24 cellular contexts compared by ENCODE assay signal in the genomic region with DNA sequence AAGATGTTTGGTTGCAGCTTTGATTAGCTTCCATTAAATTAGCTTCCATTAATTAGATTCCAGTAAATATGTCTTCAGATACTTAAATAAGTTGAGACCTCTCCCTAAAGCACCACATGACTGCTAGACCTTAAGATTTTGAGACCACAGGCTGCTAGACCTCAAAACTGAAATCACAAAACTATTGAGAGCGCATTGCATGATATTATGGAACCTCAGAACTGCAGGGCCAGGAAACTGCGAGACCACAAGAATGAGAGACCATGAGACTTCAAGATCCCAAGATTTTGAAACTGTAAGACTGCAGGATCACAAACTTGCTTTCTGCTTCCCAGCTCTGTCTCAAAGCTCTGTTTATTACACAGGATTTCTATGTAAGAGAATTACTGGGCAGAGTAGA.
"Had no signal": no experiment of that assay in that cellular context is flagged by ENCODE, and none has a peak within 500 bp of the region (broad histone marks: within the 10 kb centered on the region; RNA-seq: fewer than 3 reads in every experiment).

No MANE protein-coding gene starts in this region.

- H3K27ac ChIP-seq: brain microvascular endothelial cell had no signal

- H3K9me3 Mint-ChIP-seq: activated CD4-positive, alpha-beta memory T cell treated with anti-CD3 and anti-CD28 coated beads for 36 hours; activated CD4-positive, alpha-beta T cell treated with anti-CD3 and anti-CD28 coated beads, Interleukin-2, amount 10 ng/mL, durations not matched to agents 7 days and 5 days; activated naive CD4-positive, alpha-beta T cell treated with anti-CD3 and anti-CD28 coated beads for 36 hours; activated T-helper 17 cell treated with anti-CD3 and anti-CD28 coated beads, Interleukin-2, amount 50 U/mL, for 72 hours had no signal

- H3K36me3 ChIP-seq: brain microvascular endothelial cell had no signal

- H3K4me1 Mint-ChIP-seq: activated T-helper 17 cell treated with anti-CD3 and anti-CD28 coated beads, Interleukin-2, amount 50 U/mL, for 72 hours; T-helper 17 cell had no signal

- ATAC-seq: activated T-helper 17 cell treated with anti-CD3 and anti-CD28 coated beads, Interleukin-2, amount 50 U/mL, for 72 hours; T-helper 17 cell; WTC11 had no signal

- DNase-seq: activated CD4-positive, alpha-beta memory T cell treated with anti-CD3 and anti-CD28 coated beads for 36 hours; activated CD4-positive, alpha-beta T cell treated with anti-CD3 and anti-CD28 coated beads, Interleukin-2, amount 10 ng/mL, durations not matched to agents 7 days and 5 days; activated CD4-positive, CD25-positive, alpha-beta regulatory T cell treated with anti-CD3 and anti-CD28 coated beads, Interleukin-2, amount 50 U/mL, for 72 hours; activated CD8-positive, alpha-beta memory T cell treated with anti-CD3 and anti-CD28 coated beads for 24 hours; activated gamma-delta T cell; activated naive CD4-positive, alpha-beta T cell treated with anti-CD3 and anti-CD28 coated beads for 36 hours; activated T-cell treated with anti-CD3 and anti-CD28 coated beads, Interleukin-2, amount 50 U/mL, for 48 hours; amygdala; brain microvascular endothelial cell; cerebellar nuclear complex; NCI-H1092; NCI-H1417; NCI-H1930; NCI-H2107; NCI-H2171 treated with DMSO at 0.1 percent for 48 hours; NCI-H345; NCI-H510A; NCI-H526 treated with DMSO at 0.1 percent for 48 hours; SIG-M5; T-helper 17 cell; T-helper 9 cell had no signal

- H3K36me3 Mint-ChIP-seq: activated CD4-positive, alpha-beta memory T cell treated with anti-CD3 and anti-CD28 coated beads for 36 hours; activated naive CD8-positive, alpha-beta T cell; WTC11 had no signal

- H3K27me3 ChIP-seq: brain microvascular endothelial cell had no signal

- H3K27ac Mint-ChIP-seq: activated CD4-positive, alpha-beta memory T cell treated with anti-CD3 and anti-CD28 coated beads for 36 hours; activated CD4-positive, alpha-beta T cell treated with anti-CD3 and anti-CD28 coated beads, Interleukin-2, amount 10 ng/mL, durations not matched to agents 7 days and 5 days; activated naive CD4-positive, alpha-beta T cell treated with anti-CD3 and anti-CD28 coated beads for 36 hours; activated naive CD8-positive, alpha-beta T cell; activated T-helper 17 cell treated with anti-CD3 and anti-CD28 coated beads, Interleukin-2, amount 50 U/mL, for 72 hours; T-helper 17 cell; WTC11 had no signal

- H3K4me3 Mint-ChIP-seq: activated CD4-positive, alpha-beta memory T cell treated with anti-CD3 and anti-CD28 coated beads for 36 hours; activated CD4-positive, alpha-beta T cell treated with anti-CD3 and anti-CD28 coated beads, Interleukin-2, amount 10 ng/mL, durations not matched to agents 7 days and 5 days; activated naive CD4-positive, alpha-beta T cell treated with anti-CD3 and anti-CD28 coated beads for 36 hours; activated naive CD8-positive, alpha-beta T cell; activated T-helper 17 cell treated with anti-CD3 and anti-CD28 coated beads, Interleukin-2, amount 50 U/mL, for 72 hours; T-helper 17 cell; WTC11 had no signal
